25 cellular contexts compared by ENCODE assay signal in genomic region chr3:131772278-131772893, GRCh38.
"Had no signal": no experiment of that assay in that cellular context is flagged by ENCODE, and none has a peak within 500 bp of the region (broad histone marks: within the 10 kb centered on the region; RNA-seq: fewer than 3 reads in every experiment).

No MANE protein-coding gene starts in this region.

- H3K4me3 ChIP-seq: body of pancreas, cardiac muscle cell, hepatocyte, left lung, lung, vagina had no signal

- H3K4me1 ChIP-seq: body of pancreas, left lung, vagina had no signal

- H3K9me3 ChIP-seq: body of pancreas, left lung, vagina had no signal

- H3K27ac ChIP-seq: body of pancreas, cardiac muscle cell, hepatocyte, left lung, vagina had no signal

- H3K9me3 Mint-ChIP-seq: activated B cell treated with CpG ODN at 0.5 μM for 24 hours had no signal

- H3K27me3 ChIP-seq: body of pancreas, cardiac muscle cell, hepatocyte, left lung, vagina had no signal

- H3K36me3 ChIP-seq: cardiac muscle cell, left lung, vagina had no signal

- H3K4me2 ChIP-seq: hepatocyte had no signal

- H3K27ac Mint-ChIP-seq: activated B cell treated with CpG ODN at 0.5 μM for 24 hours; activated naive CD4-positive, alpha-beta T cell treated with anti-CD3 and anti-CD28 coated beads, Interleukin-2, amount 10 ng/mL, durations not matched to agents 7 days and 5 days; activated T-cell treated with anti-CD3 and anti-CD28 coated beads, Interleukin-2, amount 50 U/mL, for 24 hours; immature natural killer cell; naive thymus-derived CD4-positive, alpha-beta T cell; stimulated activated effector memory CD8-positive, alpha-beta T cell treated with anti-CD3 and anti-CD28 coated beads, Interleukin-12 subunit alpha, Interleukin-12 subunit beta, amount 100 ng/mL, for 72 hours had no signal

- H3K36me3 Mint-ChIP-seq: activated naive CD4-positive, alpha-beta T cell treated with anti-CD3 and anti-CD28 coated beads, Interleukin-2, amount 10 ng/mL, durations not matched to agents 7 days and 5 days; stimulated activated effector memory CD8-positive, alpha-beta T cell treated with anti-CD3 and anti-CD28 coated beads, Interleukin-12 subunit alpha, Interleukin-12 subunit beta, amount 100 ng/mL, for 72 hours had no signal

- DNase-seq: activated B cell treated with CpG ODN at 0.5 μM for 24 hours; activated CD4-positive, alpha-beta T cell treated with anti-CD3 and anti-CD28 coated beads, Interleukin-2, amount 50 U/mL, for 1 hour; activated effector memory CD4-positive, alpha-beta T cell treated with anti-CD3 and anti-CD28 coated beads, Interleukin-2, amount 50 U/mL, for 16 hours; activated naive CD4-positive, alpha-beta T cell treated with anti-CD3 and anti-CD28 coated beads, Interleukin-2, amount 10 ng/mL, durations not matched to agents 7 days and 5 days; activated T-cell treated with anti-CD3 and anti-CD28 coated beads, Interleukin-2, amount 50 U/mL, for 24 hours; anterior cingulate cortex; body of pancreas; cortex of kidney; erythroblast; foreskin fibroblast; glutamatergic neuron; immature natural killer cell; left lung; naive thymus-derived CD4-positive, alpha-beta T cell; posterior cingulate gyrus; small intestine; stimulated activated CD4-positive, alpha-beta T cell treated with anti-CD3 and anti-CD28 coated beads, Interleukin-2, amount 100 ng/mL, for 24 hours; T1000; trophoblast cell had no signal

- H3K4me1 Mint-ChIP-seq: activated B cell treated with CpG ODN at 0.5 μM for 24 hours; activated naive CD4-positive, alpha-beta T cell treated with anti-CD3 and anti-CD28 coated beads, Interleukin-2, amount 10 ng/mL, durations not matched to agents 7 days and 5 days; immature natural killer cell; stimulated activated effector memory CD8-positive, alpha-beta T cell treated with anti-CD3 and anti-CD28 coated beads, Interleukin-12 subunit alpha, Interleukin-12 subunit beta, amount 100 ng/mL, for 72 hours had no signal

- H3K4me3 Mint-ChIP-seq: activated B cell treated with CpG ODN at 0.5 μM for 24 hours; activated naive CD4-positive, alpha-beta T cell treated with anti-CD3 and anti-CD28 coated beads, Interleukin-2, amount 10 ng/mL, durations not matched to agents 7 days and 5 days; activated T-cell treated with anti-CD3 and anti-CD28 coated beads, Interleukin-2, amount 50 U/mL, for 24 hours; immature natural killer cell; naive thymus-derived CD4-positive, alpha-beta T cell; neural crest cell; stimulated activated effector memory CD8-positive, alpha-beta T cell treated with anti-CD3 and anti-CD28 coated beads, Interleukin-12 subunit alpha, Interleukin-12 subunit beta, amount 100 ng/mL, for 72 hours had no signal

- H3K79me2 ChIP-seq: hepatocyte had no signal

- H2AFZ ChIP-seq: hepatocyte had no signal
